Comparison of ENCODE assay signal across 6 cellular contexts in genomic region chr15:78747877-78748276, GRCh38.
A peak's percentile ranks its signal among the peaks of the same experiment; 100 is the strongest.
DNase-seq lines count a peak whose midpoint lies in the region; ATAC-seq, FAIRE-seq and TF ChIP-seq lines count a peak whose summit lies in the region.
"Not testable (repeated sequence)": the region's sequence is repeated elsewhere in the genome, so short reads cannot be mapped to it uniquely, and the experiment has no call there.

No MANE protein-coding gene starts in this region.

- not testable (repeated sequence) for H3K27me3 ChIP-seq in RWPE2 (ENCODE audit: insufficient read depth, poor library complexity, severe bottlenecking); K562 (ENCODE audit: control insufficient read depth in 2 of 2, insufficient read depth in 2 of 2, low read length in 2 of 2); lower lobe of right lung (ENCODE audit: low read depth); transverse colon

- H3K9me3 ChIP-seq in RWPE2 (ENCODE audit: severe bottlenecking); K562 (replicated peaks; ENCODE audit: control insufficient read depth, insufficient read depth, low read depth, low read length); lower lobe of right lung; transverse colon: not testable (repeated sequence)

- not testable (repeated sequence) for H4K20me1 ChIP-seq in K562 (replicated peaks; ENCODE audit: control insufficient read depth, insufficient read depth, low read length)

- WGBS in K562 (ENCODE audit: insufficient coverage, low coverage, missing lambda C conversion rate), result 19% methylated on average over 7 of the region's 7 CpGs
- whole genome bisulfite sequencing in transverse colon (ENCODE audit: low coverage in 1 of 2), 2 donors, result 56 to 83% methylated on average over 3 to 7 of the region's 7 CpGs

- not testable (repeated sequence) for TF ChIP-seq RAD21 in K562 (CRISPR knock-in tag; conservative IDR thresholded peaks at IDR 0.05 in 1 of 2, IDR thresholded peaks at IDR 0.05 in 1 of 2)

- in situ Hi-C loops in K562 (cut with MboI), result loop anchor here (5.0 kb wide), 1 partner anchor 801 kb away; no protein-coding TSS in a partner anchor
- in situ Hi-C loops in transverse colon (cut with MboI; ENCODE audit: low pct_ligation_motif_present in 1 of 4, low pct_unique_long_range_greater_than_20kb in 1 of 4, low sequenced_read_pairs in 3 of 4), result loop anchor here in 1 of 4 donors (25.0 kb wide), 1 partner anchor 811 kb away; no protein-coding TSS in a partner anchor

- H3K4me2 ChIP-seq in K562 (ENCODE audit: insufficient read depth, low read length), result not testable (repeated sequence)

- not testable (repeated sequence) for H3K36me3 Mint-ChIP-seq in stimulated activated effector memory CD8-positive, alpha-beta T cell treated with anti-CD3 and anti-CD28 coated beads, Interleukin-12 subunit alpha, Interleukin-12 subunit beta, amount 100 ng/mL, for 72 hours

- not testable (repeated sequence) for H3K4me1 ChIP-seq in RWPE2 (ENCODE audit: insufficient read depth, poor library complexity, severe bottlenecking); lower lobe of right lung; transverse colon
- peaks cover 0 to 13% of the 10 kb centered on the region in 2 experiments; a peak in 2 of 5 replicates for H3K4me1 ChIP-seq in K562 (replicated peaks in 1 of 2; ENCODE audit: control insufficient read depth in 2 of 2, insufficient read depth in 2 of 2, low read length in 2 of 2)

- ATAC-seq in RWPE2 (ENCODE audit: low read depth); K562; lower lobe of right lung; stimulated activated effector memory CD8-positive, alpha-beta T cell treated with anti-CD3 and anti-CD28 coated beads, Interleukin-12 subunit alpha, Interleukin-12 subunit beta, amount 100 ng/mL, for 72 hours: not testable (repeated sequence)

- not testable (repeated sequence) for H2AFZ ChIP-seq in K562 (ENCODE audit: low read depth, low read length)

- H3K27ac ChIP-seq in RWPE2 (ENCODE audit: poor library complexity, severe bottlenecking); K562 (ENCODE audit: extremely low read depth, low read depth, low read length); lower lobe of right lung; transverse colon: not testable (repeated sequence)

- not testable (repeated sequence) for TF ChIP-seq CTCF in RWPE2 (IDR thresholded peaks at IDR 0.05; ENCODE audit: poor library complexity, severe bottlenecking); K562 (IDR thresholded peaks at IDR 0.05 in 2 of 3, conservative IDR thresholded peaks at IDR 0.05 in 1 of 3; ENCODE audit: insufficient read depth in 2 of 3, low read depth in 1 of 3, low read length in 3 of 3); lower lobe of right lung (IDR thresholded peaks at IDR 0.05); transverse colon (IDR thresholded peaks at IDR 0.05)

- H3K79me2 ChIP-seq in K562 (ENCODE audit: control insufficient read depth, insufficient read depth, low read length), result not testable (repeated sequence)

- intact Hi-C loops in K562 (cut with micrococcal nuclease), result loop anchor here (5.0 kb wide), 1 partner anchor 801 kb away; no protein-coding TSS in a partner anchor
- intact Hi-C loops in lower lobe of right lung (cut with DNase I); transverse colon (cut with DNase I; ENCODE audit: low total_unique reads): not testable (repeated sequence)

- not testable (repeated sequence) for H3K4me3 ChIP-seq in RWPE2 (ENCODE audit: severe bottlenecking); K562; lower lobe of right lung; transverse colon

- not testable (repeated sequence) for TF ChIP-seq POLR2A in K562 (conservative IDR thresholded peaks at IDR 0.05); transverse colon (IDR thresholded peaks at IDR 0.05)

- H3K4me1 Mint-ChIP-seq in stimulated activated effector memory CD8-positive, alpha-beta T cell treated with anti-CD3 and anti-CD28 coated beads, Interleukin-12 subunit alpha, Interleukin-12 subunit beta, amount 100 ng/mL, for 72 hours, result not testable (repeated sequence)

- H3K4me3 Mint-ChIP-seq in stimulated activated effector memory CD8-positive, alpha-beta T cell treated with anti-CD3 and anti-CD28 coated beads, Interleukin-12 subunit alpha, Interleukin-12 subunit beta, amount 100 ng/mL, for 72 hours, result not testable (repeated sequence)

- H3K9ac ChIP-seq in K562 (ENCODE audit: insufficient read depth in 1 of 2, low read depth in 2 of 2, low read length in 2 of 2), result not testable (repeated sequence)

- POLR2A ChIA-PET in HEK293T (lab: Yijun Ruan, JAX); K562 (lab: Yijun Ruan, JAX): not testable (repeated sequence)

- H3K36me3 ChIP-seq in RWPE2 (ENCODE audit: low read depth); K562 (ENCODE audit: control insufficient read depth, insufficient read depth, low read length); lower lobe of right lung; transverse colon: not testable (repeated sequence)

- not testable (repeated sequence) for H3K9me3 Mint-ChIP-seq in stimulated activated effector memory CD8-positive, alpha-beta T cell treated with anti-CD3 and anti-CD28 coated beads, Interleukin-12 subunit alpha, Interleukin-12 subunit beta, amount 100 ng/mL, for 72 hours

- CTCF ChIA-PET in HEK293T (lab: Yijun Ruan, JAX), result interaction anchor here (0.6 kb wide), 1 partner anchor 330 kb away, joined by 3 read pairs; no protein-coding TSS in a partner anchor
- CTCF ChIA-PET in K562 (lab: Yijun Ruan, JAX; ENCODE audit: low intra/inter-chr PET ratio), result not testable (repeated sequence)

- DNase-seq in HEK293T (ENCODE audit: extremely low spot score); K562 (ENCODE audit: extremely low read depth in 1 of 4, low spot score in 3 of 4): not testable (repeated sequence)
- DNase-seq in RWPE2 (ENCODE audit: low spot score) (peak; percentile 19), lower lobe of right lung (peak; percentile 6), transverse colon (peak; percentile 1)
- peak in 1 of 2 donors; percentile 17 for DNase-seq in stimulated activated effector memory CD8-positive, alpha-beta T cell treated with anti-CD3 and anti-CD28 coated beads, Interleukin-12 subunit alpha, Interleukin-12 subunit beta, amount 100 ng/mL, for 72 hours (ENCODE audit: low spot score in 2 of 2)

- FAIRE-seq in K562 (lab: Jason Lieb, UNC), result not testable (repeated sequence)

- TF ChIP-seq EP300 in K562 (IDR thresholded peaks at IDR 0.05; ENCODE audit: low read length); transverse colon (IDR thresholded peaks at IDR 0.05; ENCODE audit: low read depth): not testable (repeated sequence)

- BruUV-seq in K562 (replicated peaks; lab: Mats Ljungman, UMichigan), result not testable (repeated sequence)

- peak overlapping the region; percentile 32 for H3K27ac Mint-ChIP-seq in stimulated activated effector memory CD8-positive, alpha-beta T cell treated with anti-CD3 and anti-CD28 coated beads, Interleukin-12 subunit alpha, Interleukin-12 subunit beta, amount 100 ng/mL, for 72 hours

- H3K9me1 ChIP-seq in K562 (ENCODE audit: control insufficient read depth, insufficient read depth, low read length), result not testable (repeated sequence)

TF ChIP-seq in HEK293T, 16 proteins besides CTCF, POLR2A, EP300 and RAD21:
- peak; percentile 54 for TF ChIP-seq L3MBTL2 (conservative IDR thresholded peaks at IDR 0.05)
TF ChIP-seq in HEK293T: peak in this region for 1; not testable (repeated sequence) for 15.

TF ChIP-seq in K562, 482 proteins besides CTCF, POLR2A, EP300 and RAD21 (continues in another document):
- peak; percentile 73 for TF ChIP-seq L3MBTL2 (IDR thresholded peaks at IDR 0.05)
- TF ChIP-seq CHD2 (IDR thresholded peaks at IDR 0.05; ENCODE audit: low read depth, low read length), result peak; percentile 80
